8 cellular contexts compared by ENCODE assay signal in genomic region chr5:135551593-135552447, GRCh38. TPM values are rescaled to one million over a fixed set of nuclear protein-coding genes. Genes with fewer than 3 reads are reported as not detected.
A peak's percentile ranks its signal among the peaks of the same experiment; 100 is the strongest.
DNase-seq lines count a peak whose midpoint lies in the region; ATAC-seq and TF ChIP-seq lines count a peak whose summit lies in the region.

No MANE protein-coding gene starts in this region.

- H3K4me1 ChIP-seq in BE2C, result no peaks in the 10 kb centered on the region

- DNase-seq in BE2C (peak; percentile 79), GM19238 (ENCODE audit: insufficient read length, low spot score) (peak; percentile 57), RKO (ENCODE audit: low spot score) (peak; percentile 67), glomerular endothelial cell (ENCODE audit: extremely low read depth, low read depth, low spot score) (peak; percentile 50), posterior vena cava (ENCODE audit: low spot score) (peak; percentile 83)
- peak; percentile 67 for DNase-seq in Jurkat, Clone E6-1 (ENCODE audit: low read depth, low spot score)
- DNase-seq in activated naive CD4-positive, alpha-beta T cell treated with Interleukin-2 at 50 U/mL for 16 hours, result peak; percentile 51

- ATAC-seq in HG03378 (IDR thresholded peaks at IDR 0.05; ENCODE audit: unreplicated experiment), result no peak

- no peaks in the 10 kb centered on the region for H3K9me3 ChIP-seq in BE2C

- no peak overlapping the region for H3K4me3 ChIP-seq in BE2C (ENCODE audit: low read depth, low read length)
- H3K4me3 ChIP-seq in Jurkat, Clone E6-1 (ENCODE audit: low read length), result no peak overlapping the region

- intact Hi-C loops in posterior vena cava (cut with DNase I), result loop anchor here (2.0 to 5.0 kb wide), 2 partner anchors 87 to 90 kb away; no protein-coding TSS in a partner anchor

- no peaks in the 10 kb centered on the region for H3K36me3 ChIP-seq in BE2C

- peak; percentile 85 for TF ChIP-seq CTCF in BE2C (IDR thresholded peaks at IDR 0.05; ENCODE audit: low read depth, low read length)

- peaks cover 48% of the 10 kb centered on the region for H3K27me3 ChIP-seq in BE2C

RNA-seq across cellular contexts. Expression of gene NEUROG1, which starts 16.1 kb away (rescaled TPM):
- polyA plus RNA-seq in BE2C (2012; ENCODE audit: insufficient read depth, insufficient read length, low read depth), result not detected
- not detected for polyA plus RNA-seq in Jurkat, Clone E6-1 (2012; ENCODE audit: insufficient read depth, insufficient read length)
- not detected in 2 replicates for total RNA-seq in glomerular endothelial cell
- not detected for total RNA-seq in posterior vena cava

RNA-seq across cellular contexts. Expression of gene CXCL14, which starts 27.0 kb away (rescaled TPM):
- polyA plus RNA-seq in BE2C (2012; ENCODE audit: insufficient read depth, insufficient read length, low read depth), result not detected
- polyA plus RNA-seq in Jurkat, Clone E6-1 (2012; ENCODE audit: insufficient read depth, insufficient read length), result not detected
- not detected in 2 replicates for total RNA-seq in glomerular endothelial cell
- 10 to 100 TPM; 52.6 to 87.3 TPM for total RNA-seq in posterior vena cava

Comparison
In these comparisons a context has a peak if more than half of its experiments do, and no peak if none do; other contexts are left out.
1. RNA of gene CXCL14, which starts 27.0 kb away (total RNA-seq): 52.6 to 87.3 TPM in posterior vena cava; not detected in glomerular endothelial cell; every median in the first group is over 10 times any median in the second.
2. Peak in every context shown above with its lines, with median percentiles within 50 percentile points of each other: DNase-seq.